10 cellular contexts compared by ENCODE assay signal in genomic region chr12:68786929-68787328, GRCh38. TPM values are rescaled to one million over a fixed set of nuclear protein-coding genes. Genes with fewer than 3 reads are reported as not detected.
A peak's percentile ranks its signal among the peaks of the same experiment; 100 is the strongest.
DNase-seq lines count a peak whose midpoint lies in the region; ATAC-seq and TF ChIP-seq lines count a peak whose summit lies in the region.
"Had no signal": no experiment of that assay in that cellular context is flagged by ENCODE, and none has a peak within 500 bp of the region (broad histone marks: within the 10 kb centered on the region; RNA-seq: fewer than 3 reads in every experiment).

No MANE protein-coding gene starts in this region.

- no peaks in the 10 kb centered on the region for H3K36me3 Mint-ChIP-seq in mesothelial cell of epicardium
- H3K36me3 Mint-ChIP-seq in activated T-cell treated with anti-CD3 and anti-CD28 coated beads, Interleukin-2, amount 50 U/mL, for 72 hours (ENCODE audit: insufficient read depth in 2 of 2) = no peaks in the 10 kb centered on the region

- no peaks in the 10 kb centered on the region for H3K9me3 Mint-ChIP-seq in mesothelial cell of epicardium
- no peaks in the 10 kb centered on the region for H3K9me3 Mint-ChIP-seq in activated T-cell treated with anti-CD3 and anti-CD28 coated beads, Interleukin-2, amount 50 U/mL, for 72 hours

- no peaks in the 10 kb centered on the region for H3K9me3 ChIP-seq in BE2C

- H3K4me3 ChIP-seq in BE2C (ENCODE audit: low read depth, low read length) (no peak overlapping the region), astrocyte of the spinal cord (ENCODE audit: low read depth, low read length) (no peak overlapping the region)

- no peak for ATAC-seq in HG03354 (IDR thresholded peaks at IDR 0.05; ENCODE audit: poor library complexity, severe bottlenecking, unreplicated experiment)
- no peak for ATAC-seq in GM18867 (IDR thresholded peaks at IDR 0.05; ENCODE audit: unreplicated experiment)
- no peak for ATAC-seq in activated T-cell treated with anti-CD3 and anti-CD28 coated beads, Interleukin-2, amount 50 U/mL, for 72 hours (replicated peaks in 1 of 2)

- no peaks in the 10 kb centered on the region for H3K4me1 ChIP-seq in BE2C

- no peak overlapping the region for H3K4me3 Mint-ChIP-seq in mesothelial cell of epicardium
- no peak overlapping the region for H3K4me3 Mint-ChIP-seq in activated T-cell treated with anti-CD3 and anti-CD28 coated beads, Interleukin-2, amount 50 U/mL, for 72 hours
- H3K4me3 Mint-ChIP-seq: activated naive CD8-positive, alpha-beta T cell had no signal

- TF ChIP-seq CTCF in BE2C (IDR thresholded peaks at IDR 0.05; ENCODE audit: low read depth, low read length) = peak; percentile 14
- peak; percentile 33 for TF ChIP-seq CTCF in astrocyte of the spinal cord (IDR thresholded peaks at IDR 0.05; ENCODE audit: low read depth, low read length)
- no peak for TF ChIP-seq CTCF in mesothelial cell of epicardium (IDR thresholded peaks at IDR 0.05; ENCODE audit: unreplicated experiment)

- H3K27me3 Mint-ChIP-seq in mesothelial cell of epicardium (ENCODE audit: low read depth) = no peaks in the 10 kb centered on the region
- no peaks in the 10 kb centered on the region for H3K27me3 Mint-ChIP-seq in activated T-cell treated with anti-CD3 and anti-CD28 coated beads, Interleukin-2, amount 50 U/mL, for 72 hours (ENCODE audit: low read depth)
- H3K27me3 Mint-ChIP-seq: activated naive CD8-positive, alpha-beta T cell had no signal

- peak overlapping the region; percentile 87 for H3K27ac Mint-ChIP-seq in mesothelial cell of epicardium
- H3K27ac Mint-ChIP-seq in activated T-cell treated with anti-CD3 and anti-CD28 coated beads, Interleukin-2, amount 50 U/mL, for 72 hours = no peak overlapping the region
- H3K27ac Mint-ChIP-seq: activated naive CD8-positive, alpha-beta T cell had no signal

- DNase-seq in BE2C (no peak), KBM-7 (peak; percentile 45), astrocyte of the spinal cord (ENCODE audit: low read depth, low spot score) (peak; percentile 46), mesothelial cell of epicardium (ENCODE audit: low spot score in 2 of 2, unreplicated experiment in 2 of 2) (no peak), NCI-H128 (lab: John Stamatoyannopoulos, UW; ENCODE audit: unreplicated experiment) (no peak)
- DNase-seq in activated T-cell treated with anti-CD3 and anti-CD28 coated beads, Interleukin-2, amount 50 U/mL, for 72 hours = no peak
- DNase-seq: DMS 273 treated with DMSO at 0.1 percent for 48 hours had no signal

- peaks cover 7% of the 10 kb centered on the region for H3K4me1 Mint-ChIP-seq in mesothelial cell of epicardium
- H3K4me1 Mint-ChIP-seq in activated T-cell treated with anti-CD3 and anti-CD28 coated beads, Interleukin-2, amount 50 U/mL, for 72 hours (ENCODE audit: low read depth) = no peaks in the 10 kb centered on the region

- in situ Hi-C loops in KBM-7 (cut with MboI; ENCODE audit: low pct_unique_long_range_greater_than_20kb, low sequenced_read_pairs) = no loop called here
- in situ Hi-C loops in astrocyte of the spinal cord (cut with HindIII; ENCODE audit: low sequenced_read_pairs) = no loop called here

- no peaks in the 10 kb centered on the region for H3K27me3 ChIP-seq in BE2C

- H3K36me3 ChIP-seq in BE2C = no peaks in the 10 kb centered on the region

RNA-seq across cellular contexts. Expression of gene MDM2, which starts 21.0 kb away (rescaled TPM):
- 15.7 TPM for polyA plus RNA-seq in BE2C (2012; ENCODE audit: insufficient read depth, insufficient read length, low read depth)
- 181 to 182 TPM (median 181 TPM) in 3 replicates for total RNA-seq in mesothelial cell of epicardium
- 100 to 1,000 TPM; 191 to 225 TPM for total RNA-seq in activated T-cell treated with anti-CD3 and anti-CD28 coated beads, Interleukin-2, amount 50 U/mL, for 72 hours

RNA-seq across cellular contexts. Expression of gene SLC35E3, which starts 41.0 kb away (rescaled TPM):
- 9.1 TPM for polyA plus RNA-seq in BE2C (2012; ENCODE audit: insufficient read depth, insufficient read length, low read depth)
- 11.5 to 14.1 TPM (median 12.3 TPM) in 3 replicates for total RNA-seq in mesothelial cell of epicardium
- total RNA-seq in activated T-cell treated with anti-CD3 and anti-CD28 coated beads, Interleukin-2, amount 50 U/mL, for 72 hours = 1 to 10 TPM; 5.6 to 6.8 TPM

Comparison
In these comparisons a context has a peak if more than half of its experiments do, and no peak if none do; other contexts are left out.
1. DNase-seq: peak in KBM-7 (single experiment) and astrocyte of the spinal cord (single experiment); none in BE2C (single experiment), mesothelial cell of epicardium (0 of 2), NCI-H128 (single experiment) and activated T-cell treated with anti-CD3 and anti-CD28 coated beads, Interleukin-2, amount 50 U/mL, for 72 hours (0 of 2).